ENCODE assay signal across 13 cellular contexts in genomic region chr1:232726048-232726779, GRCh38.
DNase-seq lines count a peak whose midpoint lies in the region; ATAC-seq, FAIRE-seq and TF ChIP-seq lines count a peak whose summit lies in the region.
"Had no signal": no experiment of that assay in that cellular context is flagged by ENCODE, and none has a peak within 500 bp of the region (broad histone marks: within the 10 kb centered on the region; RNA-seq: fewer than 3 reads in every experiment).

No MANE protein-coding gene starts in this region.

- H2BK5ac ChIP-seq in H1 (ENCODE audit: low read depth, low read length) = peak overlapping the region; percentile 90

- TF ChIP-seq EP300 in H1 (IDR thresholded peaks at IDR 0.05; ENCODE audit: borderline replicate concordance in 1 of 2, low read depth in 2 of 2, low read length in 2 of 2) = no peak

- 0 out of 2 replicates have a peak overlapping the region, but pooled peaks have one; percentile 29 for H2BK12ac ChIP-seq in H1 (ENCODE audit: low read depth, low read length)

- H3K23ac ChIP-seq in H1 (ENCODE audit: insufficient read length) = no peak overlapping the region

- H3K14ac ChIP-seq in H1 (ENCODE audit: insufficient read length) = no peak overlapping the region

- H3K27me3 ChIP-seq in HAP-1 (ENCODE audit: low read depth) = peaks cover 7% of the 10 kb centered on the region; the same call in 1 of the 2 replicates
- H3K27me3 ChIP-seq in H1 (replicated peaks in 1 of 4; ENCODE audit: control insufficient read depth in 3 of 4, extremely low read depth in 1 of 4, insufficient read depth in 3 of 4, low read length in 3 of 4) = no peaks in the 10 kb centered on the region
- no peaks in the 10 kb centered on the region for H3K27me3 ChIP-seq in pancreas
- H3K27me3 ChIP-seq in testis = no peaks in the 10 kb centered on the region

- TF ChIP-seq POLR2A in H1 (IDR thresholded peaks at IDR 0.05; ENCODE audit: control extremely low read depth in 1 of 2, low read depth in 2 of 2, low read length in 2 of 2) = no peak
- TF ChIP-seq POLR2A in testis (IDR thresholded peaks at IDR 0.05) = no peak

- no peak overlapping the region for H2AK5ac ChIP-seq in H1 (ENCODE audit: low read depth, low read length)

- no peak overlapping the region for H4K91ac ChIP-seq in H1 (replicated peaks; ENCODE audit: insufficient read length, low read length)

- TF ChIP-seq RAD21 in H1 (IDR thresholded peaks at IDR 0.05 in 1 of 2, conservative IDR thresholded peaks at IDR 0.05 in 1 of 2; ENCODE audit: low read depth in 2 of 2, low read length in 2 of 2) = no peak

- H2BK20ac ChIP-seq in H1 (ENCODE audit: low read length) = peak overlapping the region; percentile 32; the same call in 1 of the 2 replicates

- H3K79me1 ChIP-seq in H1 (ENCODE audit: low read depth, low read length) = no peaks in the 10 kb centered on the region

- no peak overlapping the region for H3K27ac ChIP-seq in H1 (ENCODE audit: low read depth, low read length)
- no peak overlapping the region for H3K27ac ChIP-seq in pancreas
- H3K27ac ChIP-seq in testis = no peak overlapping the region

- H3K23me2 ChIP-seq in H1 (ENCODE audit: low read depth, low read length) = no peaks in the 10 kb centered on the region; the same call in 1 of the 2 replicates

- H4K20me1 ChIP-seq in H1 (replicated peaks in 1 of 2; ENCODE audit: control insufficient read depth in 1 of 2, insufficient read depth in 2 of 2, low read length in 2 of 2) = no peaks in the 10 kb centered on the region

- FAIRE-seq in H1 (lab: Jason Lieb, UNC) (no peak), pancreas (lab: Jason Lieb, UNC) (no peak)

- H3K36me3 ChIP-seq in HAP-1 (replicated peaks) (no peaks in the 10 kb centered on the region), H1 (ENCODE audit: control insufficient read depth in 2 of 4, insufficient read depth in 4 of 4, low read length in 3 of 4) (no peaks in the 10 kb centered on the region), pancreas (no peaks in the 10 kb centered on the region), testis (ENCODE audit: low read depth, missing control alignments) (no peaks in the 10 kb centered on the region)

- no peak for TF ChIP-seq CTCF in H1 (IDR thresholded peaks at IDR 0.05; ENCODE audit: control extremely low read depth in 1 of 3, insufficient read depth in 1 of 3, low read depth in 1 of 3, low read length in 3 of 3)
- TF ChIP-seq CTCF in pancreas (IDR thresholded peaks at IDR 0.05) = no peak
- no peak for TF ChIP-seq CTCF in testis (IDR thresholded peaks at IDR 0.05)

- H3K4me2 ChIP-seq in H1 (ENCODE audit: insufficient read depth in 1 of 2, low read depth in 2 of 2, low read length in 2 of 2) = no peak overlapping the region

- no peak overlapping the region for H4K5ac ChIP-seq in H1 (ENCODE audit: insufficient read length, low read depth, low read length)

- POLR2A ChIA-PET in H1 (lab: Charles Lee; ENCODE audit: partially characterized antibody) = no interaction called here

- H3K4ac ChIP-seq in H1 (replicated peaks; ENCODE audit: insufficient read length, low read depth, low read length) = no peak overlapping the region

- no peak overlapping the region for H3K56ac ChIP-seq in H1 (replicated peaks; ENCODE audit: insufficient read length, low read depth, low read length)

- CTCF ChIA-PET in H1 (lab: Charles Lee; ENCODE audit: partially characterized antibody) = interaction anchor here (0.8 to 1.2 kb wide), 2 partner anchors 91 to 100 kb away, joined by 3 to 4 read pairs; no protein-coding TSS in a partner anchor

- no peak overlapping the region for H4K8ac ChIP-seq in H1 (ENCODE audit: extremely low read depth, insufficient read depth, low read length)

- ATAC-seq in pancreas (no peak), GM18502 (IDR thresholded peaks at IDR 0.05; ENCODE audit: poor library complexity, unreplicated experiment) (no peak), HG03354 (IDR thresholded peaks at IDR 0.05; ENCODE audit: poor library complexity, severe bottlenecking, unreplicated experiment) (no peak)
- ATAC-seq: esophagus mucosa, sciatic nerve had no signal

- H3K18ac ChIP-seq in H1 (ENCODE audit: extremely low read depth, low read length) = peak overlapping the region; percentile 48; the same call in 1 of the 2 replicates

- peak; percentile 69 for DNase-seq in A172 (ENCODE audit: low spot score)
- DNase-seq in HAP-1 (ENCODE audit: low spot score in 2 of 2) = peak; percentile 49 to 97
- DNase-seq in OCI-M1 (lab: John Stamatoyannopoulos, UW) = peak; percentile 48
- peak in 1 of 2 experiments; percentile 47 for DNase-seq in H1 (ENCODE audit: low read depth in 1 of 2, low spot score in 2 of 2)
- no peak for DNase-seq in pancreas
- no peak for DNase-seq in testis
- DNase-seq: central memory CD4-positive, alpha-beta T cell; GF-D8; NCI-H2171 had no signal

- intact Hi-C loops in pancreas (cut with DNase I) (no loop called here), testis (cut with DNase I; ENCODE audit: low total_unique reads) (no loop called here)

- H3K79me2 ChIP-seq in H1 (ENCODE audit: control insufficient read depth in 1 of 2, insufficient read depth in 2 of 2, low read length in 2 of 2) = no peaks in the 10 kb centered on the region

- H3K9me3 ChIP-seq in HAP-1 (no peaks in the 10 kb centered on the region), H1 (ENCODE audit: insufficient read depth in 2 of 2, low read depth in 1 of 2, low read length in 1 of 2) (peaks cover 0 to 7% of the 10 kb centered on the region in 2 experiments; a peak in 1 of 4 replicates), pancreas (no peaks in the 10 kb centered on the region), testis (no peaks in the 10 kb centered on the region)

- H2AFZ ChIP-seq in H1 (ENCODE audit: low read length) = no peak overlapping the region

- H3K4me1 ChIP-seq in HAP-1 (peaks cover 10% of the 10 kb centered on the region), H1 (replicated peaks in 1 of 4; ENCODE audit: control insufficient read depth in 3 of 4, insufficient read depth in 4 of 4, low read length in 3 of 4) (peaks cover 1 to 7% (median 4%) of the 10 kb centered on the region in 4 experiments; a peak in 2 of 7 replicates), pancreas (peaks cover 0 to 4% (median 0%) of the 10 kb centered on the region in 3 donors), testis (no peaks in the 10 kb centered on the region)

- peak overlapping the region; percentile 31; the same call in 1 of the 2 replicates for H2BK15ac ChIP-seq in H1 (ENCODE audit: low read length)

- WGBS in H1 (ENCODE audit: extremely low coverage in 1 of 2, insufficient coverage in 1 of 2, insufficient read length in 1 of 2, insufficient replicate concordance in 2 of 2, low coverage in 1 of 2, low lambda C conversion rate in 2 of 2, missing lambda C conversion rate in 1 of 2), 2 experiments = 74% methylated on average over 8 of the region's 8 CpGs; no CpG with 5 or more reads in 1 of the 2 experiments
- WGBS in pancreas, 2 donors = 75 to 90% methylated on average over 8 of the region's 8 CpGs
- WGBS in testis, 2 donors = 68 to 69% methylated on average over 8 of the region's 8 CpGs

- no peak overlapping the region for H3K4me3 ChIP-seq in HAP-1
- no peak overlapping the region for H3K4me3 ChIP-seq in H1 (ENCODE audit: extremely low read depth in 1 of 4, insufficient read depth in 2 of 4, low read depth in 3 of 4, low read length in 4 of 4)
- no peak overlapping the region for H3K4me3 ChIP-seq in pancreas
- H3K4me3 ChIP-seq in testis = no peak overlapping the region

- in situ Hi-C loops in HAP-1 (cut with MboI; ENCODE audit: low sequenced_read_pairs) = no loop called here

- no peak overlapping the region for H2BK120ac ChIP-seq in H1 (replicated peaks; ENCODE audit: low read depth, low read length)

- H3K9ac ChIP-seq in H1 (replicated peaks in 1 of 4; ENCODE audit: extremely low read depth in 1 of 4, low read depth in 3 of 4, low read length in 3 of 4) = no peak overlapping the region

TF ChIP-seq in H1, 55 proteins besides CTCF, POLR2A, EP300 and RAD21:
- TF ChIP-seq BRCA1 (IDR thresholded peaks at IDR 0.05; ENCODE audit: low read depth, low read length) = no peak
- no peak for TF ChIP-seq CTBP2 (IDR thresholded peaks at IDR 0.05; ENCODE audit: borderline replicate concordance, insufficient read depth, insufficient read length, low read length)
- no peak for TF ChIP-seq GABPA (IDR thresholded peaks at IDR 0.05; ENCODE audit: borderline replicate concordance, insufficient read depth, low read length)
- TF ChIP-seq NANOG (IDR thresholded peaks at IDR 0.05; ENCODE audit: insufficient read depth, low read depth, low read length, poor library complexity, severe bottlenecking) = no peak
- TF ChIP-seq POLR2AphosphoS5 (IDR thresholded peaks at IDR 0.05; ENCODE audit: low read depth, low read length) = no peak
- TF ChIP-seq POU5F1 (IDR thresholded peaks at IDR 0.05; ENCODE audit: low read depth, low read length) = no peak
- no peak for TF ChIP-seq RXRA (IDR thresholded peaks at IDR 0.05; ENCODE audit: insufficient read depth, low read depth, low read length)
- TF ChIP-seq HDAC6 (IDR thresholded peaks at IDR 0.05; ENCODE audit: low read depth, low read length) = no peak
- TF ChIP-seq JUN (IDR thresholded peaks at IDR 0.05; ENCODE audit: low read depth, low read length) = no peak
- TF ChIP-seq GTF2F1 (IDR thresholded peaks at IDR 0.05; ENCODE audit: borderline replicate concordance, low read depth, low read length) = no peak
- TF ChIP-seq SRF (IDR thresholded peaks at IDR 0.05; ENCODE audit: low read depth, low read length) = no peak
- no peak for TF ChIP-seq CREB1 (IDR thresholded peaks at IDR 0.05)
- no peak for TF ChIP-seq SIX5 (IDR thresholded peaks at IDR 0.05; ENCODE audit: low read depth, low read length)
- no peak for TF ChIP-seq SP2 (IDR thresholded peaks at IDR 0.05; ENCODE audit: low read length)
- no peak for TF ChIP-seq SUZ12 (IDR thresholded peaks at IDR 0.05; ENCODE audit: low read length)
- no peak for TF ChIP-seq TAF1 (IDR thresholded peaks at IDR 0.05; ENCODE audit: low read depth, low read length)
- no peak for TF ChIP-seq ASH2L (IDR thresholded peaks at IDR 0.05; ENCODE audit: low read length)
- no peak for TF ChIP-seq RFX5 (IDR thresholded peaks at IDR 0.05; ENCODE audit: borderline replicate concordance, low read depth, low read length)
- TF ChIP-seq, protein P1, sequence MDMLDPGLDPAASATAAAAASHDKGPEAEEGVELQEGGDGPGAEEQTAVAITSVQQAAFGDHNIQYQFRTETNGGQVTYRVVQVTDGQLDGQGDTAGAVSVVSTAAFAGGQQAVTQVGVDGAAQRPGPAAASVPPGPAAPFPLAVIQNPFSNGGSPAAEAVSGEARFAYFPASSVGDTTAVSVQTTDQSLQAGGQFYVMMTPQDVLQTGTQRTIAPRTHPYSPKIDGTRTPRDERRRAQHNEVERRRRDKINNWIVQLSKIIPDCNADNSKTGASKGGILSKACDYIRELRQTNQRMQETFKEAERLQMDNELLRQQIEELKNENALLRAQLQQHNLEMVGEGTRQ (IDR thresholded peaks at IDR 0.05; ENCODE audit: low read length) = no peak
- TF ChIP-seq, protein P2, sequence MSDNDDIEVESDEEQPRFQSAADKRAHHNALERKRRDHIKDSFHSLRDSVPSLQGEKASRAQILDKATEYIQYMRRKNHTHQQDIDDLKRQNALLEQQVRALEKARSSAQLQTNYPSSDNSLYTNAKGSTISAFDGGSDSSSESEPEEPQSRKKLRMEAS (IDR thresholded peaks at IDR 0.05) = no peak

Comparison
In these comparisons a context has a peak if more than half of its experiments do, and no peak if none do; other contexts are left out.
1. DNase-seq: peak in A172 (single experiment), HAP-1 (2 of 2) and OCI-M1 (single experiment); none in pancreas (0 of 6) and testis (single experiment).